ENCODE assay signal across 12 cellular contexts in the genomic region with DNA sequence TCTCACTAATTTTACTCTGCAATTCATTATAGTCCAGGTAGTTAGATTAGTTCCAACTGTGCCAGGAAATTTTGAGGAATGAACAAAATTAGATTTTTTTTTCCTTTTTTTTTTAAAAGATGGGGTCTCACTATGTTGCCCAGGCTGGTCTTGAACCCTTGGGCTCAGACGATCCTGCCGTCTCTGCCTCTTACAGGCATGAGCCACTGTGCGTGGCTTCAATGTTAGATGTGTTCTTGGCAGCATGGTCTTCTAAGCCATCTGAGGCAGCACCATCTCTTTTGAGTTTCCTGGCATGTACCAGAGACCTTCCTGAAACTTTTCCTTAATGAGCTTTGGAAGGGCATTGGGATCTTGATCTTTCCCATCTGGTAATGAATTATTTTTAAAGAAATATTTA. TPM values are rescaled to one million over a fixed set of nuclear protein-coding genes. Genes with fewer than 3 reads are reported as not detected.
"Had no signal": no experiment of that assay in that cellular context is flagged by ENCODE, and none has a peak within 500 bp of the region (broad histone marks: within the 10 kb centered on the region; RNA-seq: fewer than 3 reads in every experiment).

No MANE protein-coding gene starts in this region.

- H3K4me2 ChIP-seq: GM23338 had no signal

- ATAC-seq: GM23338, HCT116 had no signal

- H3K27ac ChIP-seq: GM23248 had no signal

- DNase-seq: GM23248, GOT3, H7, H9, HCEC 1CT, HFFc6 had no signal

- H3K4me3 Mint-ChIP-seq: GM23338, H9, HFFc6 had no signal

- H3K4me3 ChIP-seq: GM23248, GM23338, HAP-1 had no signal

- H3K9me3 ChIP-seq: HAP-1 had no signal

- H3K4me1 ChIP-seq: HAP-1 had no signal

- H3K27ac Mint-ChIP-seq: GM23338, H9, HFFc6 had no signal

- H2AFZ ChIP-seq: GM23248, GM23338 had no signal

- H3K9me3 Mint-ChIP-seq: GM23338, H9, HFFc6 had no signal

- H3K36me3 ChIP-seq: HAP-1 had no signal

- FAIRE-seq: H1, H54 had no signal

- H3K9ac ChIP-seq: GM23248 had no signal

RNA-seq across cellular contexts. Expression of a gene that starts 2.6 kb away (rescaled TPM):
- total RNA-seq: GM23248, GM23338, H4, H9, HFFc6 had no signal
- polyA plus RNA-seq: GM23248 had no signal

RNA-seq across cellular contexts. Expression of a gene that starts 42.2 kb away (rescaled TPM):
- total RNA-seq: GM23248, H4 had no signal
